Comparison of ENCODE assay signal across 1 cellular context in the genomic region with DNA sequence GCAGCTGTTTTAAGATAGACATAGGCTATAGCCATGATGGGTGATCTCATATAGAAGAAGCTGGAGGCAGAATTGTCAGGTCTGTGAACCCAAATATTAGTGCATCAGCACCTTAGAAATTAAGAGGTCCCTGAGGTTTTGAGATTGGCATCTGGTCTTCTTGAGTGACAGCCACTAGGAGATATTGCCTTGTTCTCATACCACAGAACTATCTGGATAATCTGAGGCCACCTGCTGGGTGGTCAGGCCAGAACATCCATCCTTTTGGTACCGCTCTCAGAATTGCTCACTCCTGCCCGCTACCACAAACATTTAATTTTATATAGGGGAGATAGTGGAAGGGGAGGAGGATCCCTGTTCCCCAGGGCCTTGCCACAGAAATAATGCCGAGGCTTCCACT.
TF ChIP-seq lines count a peak whose summit lies in the region.

No MANE protein-coding gene starts in this region.

TF ChIP-seq in liver, 16 proteins besides CTCF, POLR2A, EP300 and RAD21 (continued from another document):
- TF ChIP-seq EGR1 (IDR thresholded peaks at IDR 0.05; ENCODE audit: low read depth in 2 of 2), result no peak
- TF ChIP-seq, protein P1, sequence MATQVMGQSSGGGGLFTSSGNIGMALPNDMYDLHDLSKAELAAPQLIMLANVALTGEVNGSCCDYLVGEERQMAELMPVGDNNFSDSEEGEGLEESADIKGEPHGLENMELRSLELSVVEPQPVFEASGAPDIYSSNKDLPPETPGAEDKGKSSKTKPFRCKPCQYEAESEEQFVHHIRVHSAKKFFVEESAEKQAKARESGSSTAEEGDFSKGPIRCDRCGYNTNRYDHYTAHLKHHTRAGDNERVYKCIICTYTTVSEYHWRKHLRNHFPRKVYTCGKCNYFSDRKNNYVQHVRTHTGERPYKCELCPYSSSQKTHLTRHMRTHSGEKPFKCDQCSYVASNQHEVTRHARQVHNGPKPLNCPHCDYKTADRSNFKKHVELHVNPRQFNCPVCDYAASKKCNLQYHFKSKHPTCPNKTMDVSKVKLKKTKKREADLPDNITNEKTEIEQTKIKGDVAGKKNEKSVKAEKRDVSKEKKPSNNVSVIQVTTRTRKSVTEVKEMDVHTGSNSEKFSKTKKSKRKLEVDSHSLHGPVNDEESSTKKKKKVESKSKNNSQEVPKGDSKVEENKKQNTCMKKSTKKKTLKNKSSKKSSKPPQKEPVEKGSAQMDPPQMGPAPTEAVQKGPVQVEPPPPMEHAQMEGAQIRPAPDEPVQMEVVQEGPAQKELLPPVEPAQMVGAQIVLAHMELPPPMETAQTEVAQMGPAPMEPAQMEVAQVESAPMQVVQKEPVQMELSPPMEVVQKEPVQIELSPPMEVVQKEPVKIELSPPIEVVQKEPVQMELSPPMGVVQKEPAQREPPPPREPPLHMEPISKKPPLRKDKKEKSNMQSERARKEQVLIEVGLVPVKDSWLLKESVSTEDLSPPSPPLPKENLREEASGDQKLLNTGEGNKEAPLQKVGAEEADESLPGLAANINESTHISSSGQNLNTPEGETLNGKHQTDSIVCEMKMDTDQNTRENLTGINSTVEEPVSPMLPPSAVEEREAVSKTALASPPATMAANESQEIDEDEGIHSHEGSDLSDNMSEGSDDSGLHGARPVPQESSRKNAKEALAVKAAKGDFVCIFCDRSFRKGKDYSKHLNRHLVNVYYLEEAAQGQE (IDR thresholded peaks at IDR 0.05), result no peak
